ENCODE assay signal across 30 cellular contexts in genomic region chr15:40879609-40880008, GRCh38. TPM values are rescaled to one million over a fixed set of nuclear protein-coding genes. Genes with fewer than 3 reads are reported as not detected.
DNase-seq lines count a peak whose midpoint lies in the region; ATAC-seq, FAIRE-seq and TF ChIP-seq lines count a peak whose summit lies in the region.
"Had no signal": no experiment of that assay in that cellular context is flagged by ENCODE, and none has a peak within 500 bp of the region (broad histone marks: within the 10 kb centered on the region; RNA-seq: fewer than 3 reads in every experiment).

No MANE protein-coding gene starts in this region.

- RAD21 ChIA-PET in GM12878 (lab: Charles Lee; ENCODE audit: unreplicated experiment), result interaction anchor here (1.2 to 14.9 kb wide), 4 partner anchors 4 to 123 kb away, joined by 3 to 551 read pairs (median 286); partner anchors contain the start of genes RHOV and VPS18

- peaks cover 7 to 11% of the 10 kb centered on the region in 2 donors for H3K4me1 Mint-ChIP-seq in natural killer cell treated with Interleukin-12 subunit alpha and Interleukin-12 subunit beta and Interleukin-15 and Interleukin-18, amount 100 ng/mL, for 72 hours (ENCODE audit: low read depth in 2 of 2)
- peaks cover 5 to 6% of the 10 kb centered on the region in 2 donors for H3K4me1 Mint-ChIP-seq in natural killer cell
- H3K4me1 Mint-ChIP-seq: endodermal cell had no signal

- no peak for TF ChIP-seq EP300 in GM12878 (IDR thresholded peaks at IDR 0.05; ENCODE audit: borderline replicate concordance in 1 of 2, control insufficient read depth in 1 of 2, low read depth in 2 of 2, low read length in 2 of 2)

- no peak overlapping the region for H3K27ac ChIP-seq in GM12878 (ENCODE audit: control insufficient read depth, insufficient read depth)
- H3K27ac ChIP-seq: coronary artery, testis had no signal

- no peak overlapping the region for H3K27ac Mint-ChIP-seq in natural killer cell treated with Interleukin-12 subunit alpha and Interleukin-12 subunit beta and Interleukin-15 and Interleukin-18, amount 100 ng/mL, for 72 hours
- H3K27ac Mint-ChIP-seq in natural killer cell, result no peak overlapping the region
- H3K27ac Mint-ChIP-seq: activated naive CD4-positive, alpha-beta T cell treated with anti-CD3 and anti-CD28 coated beads, Interleukin-2, amount 10 ng/mL, durations not matched to agents 7 days and 5 days; endodermal cell had no signal

- intact Hi-C loops in natural killer cell (cut with micrococcal nuclease) (no loop called here), GM12878 (cut with micrococcal nuclease; ENCODE audit: unreplicated experiment) (loop anchor here (10.0 kb wide), 1 partner anchor 285 kb away; the partner anchor contains the start of gene KNL1), mucosa of descending colon (cut with DNase I, micrococcal nuclease) (no loop called here)

- DNase-seq in natural killer cell treated with Interleukin-12 subunit alpha and Interleukin-12 subunit beta and Interleukin-15 and Interleukin-18, amount 100 ng/mL, for 72 hours (ENCODE audit: low spot score), result no peak
- no peak for DNase-seq in natural killer cell
- no peak for DNase-seq in GM12878 (ENCODE audit: low read depth, low spot score)
- DNase-seq in mucosa of descending colon, result peak; percentile 47 to 82 (median 64)
- DNase-seq in germinal center (ENCODE audit: low spot score), result no peak
- DNase-seq: ACHN; activated CD8-positive, alpha-beta memory T cell treated with anti-CD3 and anti-CD28 coated beads for 24 hours; activated naive CD4-positive, alpha-beta T cell treated with anti-CD3 and anti-CD28 coated beads, Interleukin-2, amount 10 ng/mL, durations not matched to agents 7 days and 5 days; activated T-cell treated with anti-CD3 and anti-CD28 coated beads, Interleukin-2, amount 50 U/mL, for 4 hours; NCI-H1048; NCI-H187 treated with DMSO at 0.1 percent for 48 hours; NCI-H69; occipital lobe; stimulated activated CD4-positive, alpha-beta T cell treated with anti-CD3 and anti-CD28 coated beads, Interleukin-1b, Interleukin-23, amount 100 ng/mL, for 48 hours; T-helper 9 cell; testis had no signal

- H3K9me3 ChIP-seq in GM12878 (replicated peaks; ENCODE audit: control insufficient read depth, insufficient read depth, low read length) (no peaks in the 10 kb centered on the region; the same call in 2 of the 3 replicates), mucosa of descending colon (no peaks in the 10 kb centered on the region)
- H3K9me3 ChIP-seq: testis had no signal

- no peak overlapping the region for H3K4me2 ChIP-seq in GM12878 (ENCODE audit: control insufficient read depth, insufficient read depth)

- BruUV-seq in GM12878 (replicated peaks; lab: Mats Ljungman, UMichigan), result no TSS peak

- no peaks in the 10 kb centered on the region for H3K36me3 Mint-ChIP-seq in natural killer cell treated with Interleukin-12 subunit alpha and Interleukin-12 subunit beta and Interleukin-15 and Interleukin-18, amount 100 ng/mL, for 72 hours
- no peaks in the 10 kb centered on the region for H3K36me3 Mint-ChIP-seq in natural killer cell
- H3K36me3 Mint-ChIP-seq: activated naive CD4-positive, alpha-beta T cell treated with anti-CD3 and anti-CD28 coated beads, Interleukin-2, amount 10 ng/mL, durations not matched to agents 7 days and 5 days had no signal

- TF ChIP-seq CTCF in natural killer cell (IDR thresholded peaks at IDR 0.05) (no peak), GM12878 (IDR thresholded peaks at IDR 0.05 in 2 of 3, conservative IDR thresholded peaks at IDR 0.05 in 1 of 3; ENCODE audit: control insufficient read depth in 2 of 3, extremely low read depth in 1 of 3, insufficient read depth in 1 of 3, low read depth in 3 of 3, low read length in 3 of 3) (no peak), mucosa of descending colon (IDR thresholded peaks at IDR 0.05) (no peak)

- no peak overlapping the region; the same call in 1 of the 2 replicates for H2AFZ ChIP-seq in GM12878 (ENCODE audit: control insufficient read depth, low read depth, low read length)

- H3K4me3 Mint-ChIP-seq in natural killer cell treated with Interleukin-12 subunit alpha and Interleukin-12 subunit beta and Interleukin-15 and Interleukin-18, amount 100 ng/mL, for 72 hours, result no peak overlapping the region
- no peak overlapping the region for H3K4me3 Mint-ChIP-seq in natural killer cell
- H3K4me3 Mint-ChIP-seq: activated naive CD4-positive, alpha-beta T cell treated with anti-CD3 and anti-CD28 coated beads, Interleukin-2, amount 10 ng/mL, durations not matched to agents 7 days and 5 days; activated T-cell treated with anti-CD3 and anti-CD28 coated beads, Interleukin-2, amount 50 U/mL, for 4 hours; endodermal cell had no signal

- POLR2A ChIA-PET in GM12878 (lab: Charles Lee), result interaction anchor here (1.0 to 7.0 kb wide), 8 partner anchors 8 to 234 kb away, joined by 3 to 111 read pairs (median 4); no protein-coding TSS in a partner anchor

- SMC1A ChIA-PET in GM12878 (lab: Charles Lee; ENCODE audit: uncharacterized antibody, unreplicated experiment), result interaction anchor here (0.9 to 14.4 kb wide), 6 partner anchors 7 to 284 kb away, joined by 3 to 454 read pairs (median 4); partner anchors contain the start of genes DNAJC17 and ZFYVE19

- WGBS in GM12878 (ENCODE audit: insufficient coverage, insufficient replicate concordance, low lambda C conversion rate, missing lambda C conversion rate), result 25% methylated on average over 6 of the region's 6 CpGs

- H3K4me1 ChIP-seq in GM12878 (ENCODE audit: control insufficient read depth, insufficient read depth, low read length) (peaks cover 22% of the 10 kb centered on the region), mucosa of descending colon (ENCODE audit: low read depth) (peaks cover 10% of the 10 kb centered on the region)
- H3K4me1 ChIP-seq: testis had no signal

- TF ChIP-seq RAD21 in GM12878 (IDR thresholded peaks at IDR 0.05; ENCODE audit: insufficient read depth, low read depth, low read length), result no peak

- no peaks in the 10 kb centered on the region for H3K79me2 ChIP-seq in GM12878 (ENCODE audit: control insufficient read depth, insufficient read depth, low read length)

- H3K4me3 ChIP-seq in GM12878, result no peak overlapping the region
- H3K4me3 ChIP-seq in mucosa of descending colon, result no peak overlapping the region
- H3K4me3 ChIP-seq: coronary artery, skin epidermis, testis had no signal

- H3K9ac ChIP-seq in GM12878 (ENCODE audit: control insufficient read depth, insufficient read depth, low read length), result no peak overlapping the region

- H3K36me3 ChIP-seq in GM12878 (ENCODE audit: control insufficient read depth in 2 of 2, insufficient read depth in 2 of 2, low read length in 1 of 2) (no peaks in the 10 kb centered on the region), mucosa of descending colon (ENCODE audit: low read depth) (no peaks in the 10 kb centered on the region)

- ATAC-seq in natural killer cell treated with Interleukin-12 subunit alpha and Interleukin-12 subunit beta and Interleukin-15 and Interleukin-18, amount 100 ng/mL, for 72 hours, result peak; percentile 48 to 54
- ATAC-seq in natural killer cell (no peak), GM12878 (peak; percentile 82), mucosa of descending colon (peak; percentile 98), HG03196 (IDR thresholded peaks at IDR 0.05; ENCODE audit: unreplicated experiment) (no peak), GM21576 (IDR thresholded peaks at IDR 0.05; ENCODE audit: unreplicated experiment) (no peak), GM18861 (IDR thresholded peaks at IDR 0.05; ENCODE audit: unreplicated experiment) (no peak)
- ATAC-seq: HepG2, SK-N-SH treated with all-trans-retinoic acid at 6 μM for 48 hours had no signal

- H3K27me3 Mint-ChIP-seq in natural killer cell treated with Interleukin-12 subunit alpha and Interleukin-12 subunit beta and Interleukin-15 and Interleukin-18, amount 100 ng/mL, for 72 hours, result peaks cover 0 to 3% of the 10 kb centered on the region in 2 donors
- H3K27me3 Mint-ChIP-seq in natural killer cell (ENCODE audit: low read depth in 2 of 2), result peaks cover 10 to 13% of the 10 kb centered on the region in 2 donors

- TF ChIP-seq POLR2A in GM12878 (IDR thresholded peaks at IDR 0.05; ENCODE audit: low read depth, low read length), result no peak

- CTCF ChIA-PET in GM12878 (lab: Yijun Ruan, JAX), result interaction anchor here (3.1 kb wide), 1 partner anchor 15 kb away, joined by 20 read pairs; the partner anchor contains the start of gene VPS18

- no peak for FAIRE-seq in GM12878 (lab: Jason Lieb, UNC)
- FAIRE-seq: HepG2 had no signal

- no peaks in the 10 kb centered on the region for H3K9me3 Mint-ChIP-seq in natural killer cell treated with Interleukin-12 subunit alpha and Interleukin-12 subunit beta and Interleukin-15 and Interleukin-18, amount 100 ng/mL, for 72 hours
- H3K9me3 Mint-ChIP-seq in natural killer cell, result no peaks in the 10 kb centered on the region
- H3K9me3 Mint-ChIP-seq: activated naive CD4-positive, alpha-beta T cell treated with anti-CD3 and anti-CD28 coated beads, Interleukin-2, amount 10 ng/mL, durations not matched to agents 7 days and 5 days; activated T-cell treated with anti-CD3 and anti-CD28 coated beads, Interleukin-2, amount 50 U/mL, for 4 hours had no signal

- in situ Hi-C loops in GM12878 (cut with MboI), result no loop called here

- no peaks in the 10 kb centered on the region for H4K20me1 ChIP-seq in GM12878 (ENCODE audit: control insufficient read depth, insufficient read depth)

- no peaks in the 10 kb centered on the region for H3K27me3 ChIP-seq in GM12878 (replicated peaks in 1 of 2; ENCODE audit: control insufficient read depth in 2 of 2, insufficient read depth in 2 of 2, low read length in 1 of 2)
- H3K27me3 ChIP-seq: testis had no signal

RNA-seq across cellular contexts. Expression of gene RHOV, which starts 5.6 kb away (rescaled TPM):
- not detected for total RNA-seq in natural killer cell treated with Interleukin-12 subunit alpha and Interleukin-12 subunit beta and Interleukin-15 and Interleukin-18, amount 100 ng/mL, for 72 hours
- total RNA-seq in natural killer cell (not detected), GM12878 (2014; rRNA removed) (11.5 and 13.0 TPM in 2 replicates), GM12878 (2014; rRNA removed; fragmentation: Illumina TruSeq; extraction: Trizol) (6.9 and 7.3 TPM in 2 replicates), GM12878 (2021) (13.3 and 15.0 TPM in 2 replicates), mucosa of descending colon (1 to 10 TPM; 1.6 to 6.2 (median 3.5) TPM)
- total RNA-seq in GM12878 (2013; cell fraction: nucleolus; rRNA removed), result 35.3 and 37.1 TPM in 2 replicates
- 4.9 TPM for polyA plus RNA-seq in GM12878 (2011; ENCODE audit: low read depth)
- polyA plus RNA-seq in GM12878 (2011; rRNA removed) (30.2 and 39.3 TPM in 2 replicates), GM12878 (2014; fragmentation: Illumina TruSeq; extraction: Trizol) (7.6 and 7.8 TPM in 2 replicates), GM12878 (2014; fragmentation: Nextera tagmentation; extraction: Ambion mirVana) (1 to 10 TPM in 1 of 2 experiments, under 1 TPM in 1; 0.24 to 1.3 TPM), GM12878 (2014; rRNA removed) (15.7 and 16.5 TPM in 2 replicates), GM12878 (2016; fragmentation: Nextera tagmentation; extraction: Ambion mirVana) (10 to 100 TPM in 1 of 2 experiments, 1 to 10 TPM in 1; 8.2 to 10.5 TPM)
- polyA plus RNA-seq in GM12878 (2011; cell fraction: cytosol; rRNA removed), result 39.3 and 50.0 TPM in 2 replicates
- polyA plus RNA-seq in GM12878 (2011; cell fraction: nucleus; rRNA removed), result 30.7 and 31.8 TPM in 2 replicates
- 8.8 and 14.8 TPM in 2 replicates for polyA plus RNA-seq in GM12878 (2012)
- polyA minus RNA-seq in GM12878 (2011; rRNA and poly(A)+ RNA removed), result 17.9 and 35.2 TPM in 2 replicates
- 13.5 and 20.2 TPM in 2 replicates for polyA minus RNA-seq in GM12878 (2011; cell fraction: cytosol; rRNA and poly(A)+ RNA removed)
- 21.9 and 25.2 TPM in 2 replicates for polyA minus RNA-seq in GM12878 (2011; cell fraction: nucleus; rRNA and poly(A)+ RNA removed)
- total RNA-seq: LHCN-M2, myocyte had no signal

RNA-seq across cellular contexts. Expression of gene VPS18, which starts 14.6 kb away (rescaled TPM):
- total RNA-seq in natural killer cell treated with Interleukin-12 subunit alpha and Interleukin-12 subunit beta and Interleukin-15 and Interleukin-18, amount 100 ng/mL, for 72 hours, result 10 to 100 TPM; 22.8 to 27.3 TPM
- total RNA-seq in natural killer cell (10 to 100 TPM; 30.8 to 35.6 (median 34.1) TPM), GM12878 (2014; rRNA removed) (18.3 and 18.5 TPM in 2 replicates), GM12878 (2014; rRNA removed; fragmentation: Illumina TruSeq; extraction: Trizol) (9.0 and 10.0 TPM in 2 replicates), GM12878 (2021) (19.8 and 20.3 TPM in 2 replicates), mucosa of descending colon (10 to 100 TPM; 14.1 to 21.1 (median 18.0) TPM)
- 18.9 and 20.9 TPM in 2 replicates for total RNA-seq in GM12878 (2013; cell fraction: nucleolus; rRNA removed)
- polyA plus RNA-seq in GM12878 (2011; ENCODE audit: low read depth), result 5.9 TPM
- polyA plus RNA-seq in GM12878 (2011; rRNA removed) (4.3 and 9.7 TPM in 2 replicates), GM12878 (2014; fragmentation: Illumina TruSeq; extraction: Trizol) (3.8 and 7.9 TPM in 2 replicates), GM12878 (2014; fragmentation: Nextera tagmentation; extraction: Ambion mirVana) (1 to 10 TPM in 1 of 2 experiments, under 1 TPM in 1; 0.71 to 1.7 TPM), GM12878 (2014; rRNA removed) (11.3 and 12.7 TPM in 2 replicates), GM12878 (2016; fragmentation: Nextera tagmentation; extraction: Ambion mirVana) (10 to 100 TPM; 16.0 to 20.4 TPM)
- polyA plus RNA-seq in GM12878 (2011; cell fraction: cytosol; rRNA removed), result 14.5 and 17.7 TPM in 2 replicates
- polyA plus RNA-seq in GM12878 (2011; cell fraction: nucleus; rRNA removed), result 18.8 and 21.0 TPM in 2 replicates
- 10.1 and 11.1 TPM in 2 replicates for polyA plus RNA-seq in GM12878 (2012)
- polyA minus RNA-seq in GM12878 (2011; rRNA and poly(A)+ RNA removed), result 30.4 and 40.0 TPM in 2 replicates
- 13.0 and 13.4 TPM in 2 replicates for polyA minus RNA-seq in GM12878 (2011; cell fraction: cytosol; rRNA and poly(A)+ RNA removed)
- 8.7 and 17.9 TPM in 2 replicates for polyA minus RNA-seq in GM12878 (2011; cell fraction: nucleus; rRNA and poly(A)+ RNA removed)

RNA-seq across cellular contexts. Expression of gene SPINT1, which starts 35.8 kb away (rescaled TPM):
- 1 to 10 TPM; 1.0 to 1.5 TPM for total RNA-seq in natural killer cell treated with Interleukin-12 subunit alpha and Interleukin-12 subunit beta and Interleukin-15 and Interleukin-18, amount 100 ng/mL, for 72 hours
- total RNA-seq in natural killer cell (1 to 10 TPM in 2 of 3 donors, under 1 TPM in 1; 0.41 to 3.1 (median 1.7) TPM), GM12878 (2014; rRNA removed) (18.8 and 18.9 TPM in 2 replicates), GM12878 (2014; rRNA removed; fragmentation: Illumina TruSeq; extraction: Trizol) (6.4 and 7.8 TPM in 2 replicates), GM12878 (2021) (26.6 and 28.6 TPM in 2 replicates), mucosa of descending colon (100 to 1,000 TPM; 167 to 415 (median 324) TPM)
- total RNA-seq in GM12878 (2013; cell fraction: nucleolus; rRNA removed), result 46.9 and 54.3 TPM in 2 replicates
- polyA plus RNA-seq in GM12878 (2011; ENCODE audit: low read depth), result 3.1 TPM
- polyA plus RNA-seq in GM12878 (2011; rRNA removed) (4.8 and 8.2 TPM in 2 replicates), GM12878 (2014; fragmentation: Illumina TruSeq; extraction: Trizol) (11.0 and 12.4 TPM in 2 replicates), GM12878 (2014; fragmentation: Nextera tagmentation; extraction: Ambion mirVana) (1 to 10 TPM; 3.5 to 4.0 TPM), GM12878 (2014; rRNA removed) (10.4 and 14.3 TPM in 2 replicates), GM12878 (2016; fragmentation: Nextera tagmentation; extraction: Ambion mirVana) (10 to 100 TPM; 10.1 to 12.1 TPM)
- 17.8 and 26.2 TPM in 2 replicates for polyA plus RNA-seq in GM12878 (2011; cell fraction: cytosol; rRNA removed)
- polyA plus RNA-seq in GM12878 (2011; cell fraction: nucleus; rRNA removed), result 40.2 and 41.5 TPM in 2 replicates
- polyA plus RNA-seq in GM12878 (2012), result 8.4 and 9.5 TPM in 2 replicates
- polyA minus RNA-seq in GM12878 (2011; rRNA and poly(A)+ RNA removed), result 9.4 and 13.9 TPM in 2 replicates
- polyA minus RNA-seq in GM12878 (2011; cell fraction: cytosol; rRNA and poly(A)+ RNA removed), result 7.1 and 13.0 TPM in 2 replicates
- polyA minus RNA-seq in GM12878 (2011; cell fraction: nucleus; rRNA and poly(A)+ RNA removed), result 11.2 and 12.2 TPM in 2 replicates
- total RNA-seq: G401, LHCN-M2, myocyte had no signal

RNA-seq across cellular contexts. Expression of gene DLL4, which starts 49.5 kb away (rescaled TPM):
- under 1 TPM in 1 of 2 donors, not detected in 1; 0.17 TPM for total RNA-seq in natural killer cell treated with Interleukin-12 subunit alpha and Interleukin-12 subunit beta and Interleukin-15 and Interleukin-18, amount 100 ng/mL, for 72 hours
- total RNA-seq in natural killer cell, result under 1 TPM in 2 of 3 donors, not detected in 1; 0.10 to 0.16 TPM
- total RNA-seq in GM12878 (2013; cell fraction: nucleolus; rRNA removed), result 8.1 and 8.2 TPM in 2 replicates
- 0.05 TPM in 1 of 2 replicates, not detected in the other for total RNA-seq in GM12878 (2014; rRNA removed)
- total RNA-seq in GM12878 (2014; rRNA removed; fragmentation: Illumina TruSeq; extraction: Trizol), result 0.04 TPM in 1 of 2 replicates, not detected in the other
- 0.08 TPM in 1 of 2 replicates, not detected in the other for total RNA-seq in GM12878 (2021)
- not detected for polyA plus RNA-seq in GM12878 (2011; ENCODE audit: low read depth)
- polyA plus RNA-seq in GM12878 (2011; rRNA removed), result 0.10 and 0.12 TPM in 2 replicates
- polyA plus RNA-seq in GM12878 (2011; cell fraction: cytosol; rRNA removed), result 0.27 TPM in 2 replicates
- 0.69 and 0.99 TPM in 2 replicates for polyA plus RNA-seq in GM12878 (2011; cell fraction: nucleus; rRNA removed)
- 0.07 and 0.13 TPM in 2 replicates for polyA plus RNA-seq in GM12878 (2012)
- polyA plus RNA-seq in GM12878 (2014; fragmentation: Illumina TruSeq; extraction: Trizol), result not detected in 2 replicates
- polyA plus RNA-seq in GM12878 (2014; fragmentation: Nextera tagmentation; extraction: Ambion mirVana), result not detected
- polyA plus RNA-seq in GM12878 (2014; rRNA removed), result 0.06 TPM in 1 of 2 replicates, not detected in the other
- polyA plus RNA-seq in GM12878 (2016; fragmentation: Nextera tagmentation; extraction: Ambion mirVana), result under 1 TPM in 1 of 2 experiments, not detected in 1; 0.16 TPM
- polyA minus RNA-seq in GM12878 (2011; rRNA and poly(A)+ RNA removed), result 0.15 and 0.37 TPM in 2 replicates
- polyA minus RNA-seq in GM12878 (2011; cell fraction: cytosol; rRNA and poly(A)+ RNA removed), result not detected in 2 replicates
- polyA minus RNA-seq in GM12878 (2011; cell fraction: nucleus; rRNA and poly(A)+ RNA removed), result 0.38 and 0.48 TPM in 2 replicates
- total RNA-seq in mucosa of descending colon, result 10 to 100 TPM in 2 of 3 donors, 1 to 10 TPM in 1; 9.4 to 23.0 (median 15.6) TPM

RNA-seq across cellular contexts. Expression of gene PPP1R14D, which starts 51.1 kb away (rescaled TPM):
- not detected for total RNA-seq in natural killer cell treated with Interleukin-12 subunit alpha and Interleukin-12 subunit beta and Interleukin-15 and Interleukin-18, amount 100 ng/mL, for 72 hours
- total RNA-seq in natural killer cell, result not detected
- not detected in 2 replicates for total RNA-seq in GM12878 (2013; cell fraction: nucleolus; rRNA removed)
- total RNA-seq in GM12878 (2014; rRNA removed), result not detected in 2 replicates
- total RNA-seq in GM12878 (2014; rRNA removed; fragmentation: Illumina TruSeq; extraction: Trizol), result not detected in 2 replicates
- total RNA-seq in GM12878 (2021), result not detected in 2 replicates
- polyA plus RNA-seq in GM12878 (2011; ENCODE audit: low read depth), result not detected
- 0.10 TPM in 1 of 2 replicates, not detected in the other for polyA plus RNA-seq in GM12878 (2011; rRNA removed)
- not detected in 2 replicates for polyA plus RNA-seq in GM12878 (2011; cell fraction: cytosol; rRNA removed)
- not detected in 2 replicates for polyA plus RNA-seq in GM12878 (2011; cell fraction: nucleus; rRNA removed)
- polyA plus RNA-seq in GM12878 (2012), result not detected in 2 replicates
- polyA plus RNA-seq in GM12878 (2014; fragmentation: Illumina TruSeq; extraction: Trizol), result not detected in 2 replicates
- polyA plus RNA-seq in GM12878 (2014; fragmentation: Nextera tagmentation; extraction: Ambion mirVana), result not detected
- polyA plus RNA-seq in GM12878 (2014; rRNA removed), result not detected in 2 replicates
- polyA plus RNA-seq in GM12878 (2016; fragmentation: Nextera tagmentation; extraction: Ambion mirVana), result not detected
- not detected in 2 replicates for polyA minus RNA-seq in GM12878 (2011; rRNA and poly(A)+ RNA removed)
- not detected in 2 replicates for polyA minus RNA-seq in GM12878 (2011; cell fraction: cytosol; rRNA and poly(A)+ RNA removed)
- not detected in 2 replicates for polyA minus RNA-seq in GM12878 (2011; cell fraction: nucleus; rRNA and poly(A)+ RNA removed)
- 100 to 1,000 TPM in 2 of 3 donors, 10 to 100 TPM in 1; 57.5 to 186 (median 154) TPM for total RNA-seq in mucosa of descending colon
- total RNA-seq: activated T-cell treated with anti-CD3 and anti-CD28 coated beads, Interleukin-2, amount 50 U/mL, for 4 hours; endodermal cell; G401; kidney epithelial cell; LHCN-M2; myocyte; occipital lobe; renal cortical epithelial cell had no signal
- polyA plus RNA-seq: BJ had no signal

Comparison
In these comparisons a context has a peak if more than half of its experiments do, and no peak if none do; other contexts are left out.
1. ATAC-seq: peak in natural killer cell treated with Interleukin-12 subunit alpha and Interleukin-12 subunit beta and Interleukin-15 and Interleukin-18, amount 100 ng/mL, for 72 hours (2 of 2), GM12878 (single experiment) and mucosa of descending colon (single experiment); none in natural killer cell (0 of 3), HG03196 (single experiment), GM21576 (single experiment) and GM18861 (single experiment).
2. DNase-seq: peak in mucosa of descending colon (3 of 3); none in natural killer cell treated with Interleukin-12 subunit alpha and Interleukin-12 subunit beta and Interleukin-15 and Interleukin-18, amount 100 ng/mL, for 72 hours (single experiment), natural killer cell (single experiment), GM12878 (single experiment) and germinal center (single experiment).